24 cellular contexts compared by ENCODE assay signal in the genomic region with DNA sequence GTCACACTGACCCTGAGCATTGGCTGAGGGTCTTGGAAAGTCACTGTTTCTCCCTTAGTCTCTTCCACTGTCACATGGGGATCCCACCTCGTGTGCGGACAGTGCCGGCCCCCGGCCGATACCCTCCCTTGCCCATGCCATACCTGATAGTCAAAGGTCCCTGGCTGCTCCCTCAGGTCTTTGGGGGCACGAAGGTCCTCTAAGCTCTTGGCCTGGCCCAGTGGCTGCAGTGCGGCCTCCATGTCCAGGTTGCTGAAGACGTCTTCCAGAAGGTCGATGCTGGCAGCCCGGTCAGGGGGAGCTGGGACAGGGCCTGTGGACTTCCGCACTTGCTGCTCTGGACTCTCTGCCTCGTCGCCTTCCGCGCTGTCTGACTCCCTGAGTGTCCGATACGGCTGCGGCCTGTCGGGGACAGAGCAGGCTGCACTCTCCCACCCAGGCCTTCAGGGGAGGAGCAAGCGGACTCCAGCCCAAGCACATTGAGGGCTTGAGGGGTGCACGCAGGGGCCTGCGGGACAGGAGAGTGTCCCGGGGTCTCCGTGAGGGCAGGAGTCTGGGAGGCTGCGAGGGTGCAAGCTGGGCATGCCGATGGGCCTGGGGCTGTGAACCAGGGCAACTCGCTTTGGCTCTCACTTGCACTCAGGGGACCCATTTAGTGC. TPM values are rescaled to one million over a fixed set of nuclear protein-coding genes. Genes with fewer than 3 reads are reported as not detected.
"Had no signal": no experiment of that assay in that cellular context is flagged by ENCODE, and none has a peak within 500 bp of the region (broad histone marks: within the 10 kb centered on the region; RNA-seq: fewer than 3 reads in every experiment).

No MANE protein-coding gene starts in this region.

- H3K27me3 Mint-ChIP-seq: activated CD4-positive, alpha-beta memory T cell treated with anti-CD3 and anti-CD28 coated beads, Interleukin-2, amount 10 ng/mL, durations not matched to agents 7 days and 5 days; activated CD4-positive, alpha-beta T cell treated with anti-CD3 and anti-CD28 coated beads for 36 hours; activated naive CD8-positive, alpha-beta T cell; activated T-helper 17 cell treated with anti-CD3 and anti-CD28 coated beads, Interleukin-2, amount 50 U/mL, for 72 hours had no signal

- H3K4me1 Mint-ChIP-seq: activated CD4-positive, alpha-beta memory T cell treated with anti-CD3 and anti-CD28 coated beads, Interleukin-2, amount 10 ng/mL, durations not matched to agents 7 days and 5 days; activated CD4-positive, alpha-beta T cell treated with anti-CD3 and anti-CD28 coated beads for 36 hours; activated T-helper 17 cell treated with anti-CD3 and anti-CD28 coated beads, Interleukin-2, amount 50 U/mL, for 72 hours had no signal

- H3K27ac ChIP-seq: VCaP had no signal

- H3K9me3 Mint-ChIP-seq: activated CD4-positive, alpha-beta memory T cell treated with anti-CD3 and anti-CD28 coated beads, Interleukin-2, amount 10 ng/mL, durations not matched to agents 7 days and 5 days; activated naive CD4-positive, alpha-beta T cell treated with anti-CD3 and anti-CD28 coated beads for 36 hours; activated T-helper 17 cell treated with anti-CD3 and anti-CD28 coated beads, Interleukin-2, amount 50 U/mL, for 72 hours had no signal

- H3K27ac Mint-ChIP-seq: activated CD4-positive, alpha-beta memory T cell treated with anti-CD3 and anti-CD28 coated beads, Interleukin-2, amount 10 ng/mL, durations not matched to agents 7 days and 5 days; activated CD4-positive, alpha-beta T cell treated with anti-CD3 and anti-CD28 coated beads for 36 hours; activated naive CD4-positive, alpha-beta T cell treated with anti-CD3 and anti-CD28 coated beads for 36 hours; activated naive CD8-positive, alpha-beta T cell; activated T-helper 17 cell treated with anti-CD3 and anti-CD28 coated beads, Interleukin-2, amount 50 U/mL, for 72 hours had no signal

- H3K36me3 Mint-ChIP-seq: activated naive CD8-positive, alpha-beta T cell had no signal

- H3K4me3 Mint-ChIP-seq: activated CD4-positive, alpha-beta memory T cell treated with anti-CD3 and anti-CD28 coated beads, Interleukin-2, amount 10 ng/mL, durations not matched to agents 7 days and 5 days; activated CD4-positive, alpha-beta T cell treated with anti-CD3 and anti-CD28 coated beads for 36 hours; activated naive CD4-positive, alpha-beta T cell treated with anti-CD3 and anti-CD28 coated beads for 36 hours; activated naive CD8-positive, alpha-beta T cell; activated T-helper 17 cell treated with anti-CD3 and anti-CD28 coated beads, Interleukin-2, amount 50 U/mL, for 72 hours had no signal

- H3K9me3 ChIP-seq: SK-N-SH had no signal

- DNase-seq: activated CD4-positive, alpha-beta memory T cell treated with anti-CD3 and anti-CD28 coated beads, Interleukin-2, amount 10 ng/mL, durations not matched to agents 7 days and 5 days; activated CD4-positive, alpha-beta T cell treated with anti-CD3 and anti-CD28 coated beads for 36 hours; activated CD4-positive, alpha-beta T cell treated with anti-CD3 and anti-CD28 coated beads, Interleukin-2, amount 50 U/mL, for 1 hour; activated gamma-delta T cell; activated naive CD4-positive, alpha-beta T cell treated with anti-CD3 and anti-CD28 coated beads for 36 hours; activated T-cell treated with anti-CD3 and anti-CD28 coated beads for 4 hours; activated T-cell treated with anti-CD3 and anti-CD28 coated beads, Interleukin-2, amount 50 U/mL, for 48 hours; central memory CD4-positive, alpha-beta T cell; Kasumi-1; NCI-H1105 treated with DMSO at 0.1 percent for 48 hours; NCI-H1436 treated with DMSO at 0.1 percent for 48 hours; NCI-H187; NCI-H2081; NCI-H446; NCI-H524; PC-3; SK-N-SH; T-helper 1 cell had no signal

- ATAC-seq: activated CD4-positive, alpha-beta T cell treated with anti-CD3 and anti-CD28 coated beads for 36 hours; activated T-helper 17 cell treated with anti-CD3 and anti-CD28 coated beads, Interleukin-2, amount 50 U/mL, for 72 hours; K562; PC-3 had no signal

- H3K4me3 ChIP-seq: K562 had no signal

RNA-seq across cellular contexts. Expression of gene CRB2, which starts 27.6 kb away (rescaled TPM):
- total RNA-seq: activated CD4-positive, alpha-beta T cell treated with anti-CD3 and anti-CD28 coated beads for 36 hours; activated CD8-positive, alpha-beta memory T cell treated with anti-CD3 and anti-CD28 coated beads for 36 hours; activated naive CD4-positive, alpha-beta T cell treated with anti-CD3 and anti-CD28 coated beads for 36 hours; PC-3; T-helper 2 cell treated with Interferon-gamma antibody and Interleukin-4, amounts not matched to agents 100 ng/mL and 5 ng/mL, for 36 hours had no signal
- polyA plus RNA-seq: SK-N-SH had no signal
